8 cellular contexts compared by ENCODE assay signal in genomic region chr1:236282159-236282716, GRCh38. TPM values are rescaled to one million over a fixed set of nuclear protein-coding genes. Genes with fewer than 3 reads are reported as not detected.
DNase-seq lines count a peak whose midpoint lies in the region; ATAC-seq and TF ChIP-seq lines count a peak whose summit lies in the region.

No MANE protein-coding gene starts in this region.

- H3K27ac Mint-ChIP-seq in WTC11: 0 out of 2 replicates have a peak overlapping the region, but pooled peaks have one; percentile 49

- DNase-seq in activated T-cell treated with anti-CD3 and anti-CD28 coated beads for 1 hour (ENCODE audit: low read depth): peak; percentile 34
- DNase-seq in activated T-cell treated with anti-CD3 and anti-CD28 coated beads, Interleukin-2, amount 50 U/mL, for 48 hours: no peak
- DNase-seq in WTC11 (ENCODE audit: low spot score): no peak
- no peak for DNase-seq in esophagus muscularis mucosa (ENCODE audit: extremely low spot score)
- DNase-seq in sigmoid colon: no peak
- DNase-seq in GF-D8 (lab: John Stamatoyannopoulos, UW): no peak

- TF ChIP-seq POLR2A in esophagus muscularis mucosa (IDR thresholded peaks at IDR 0.05; ENCODE audit: low read depth) (no peak), sigmoid colon (IDR thresholded peaks at IDR 0.05) (no peak)

- no peaks in the 10 kb centered on the region for H3K36me3 Mint-ChIP-seq in WTC11

- H3K27me3 ChIP-seq in esophagus muscularis mucosa (peaks cover 0 to 14% (median 4%) of the 10 kb centered on the region in 4 donors), sigmoid colon (no peaks in the 10 kb centered on the region)

- CTCF ChIA-PET in WTC11 (lab: Charles Lee): interaction anchor here (0.6 to 1.1 kb wide), 2 partner anchors 66 to 327 kb away, joined by 3 to 4 read pairs; no protein-coding TSS in a partner anchor

- H3K4me1 Mint-ChIP-seq in WTC11: peaks cover 14% of the 10 kb centered on the region

- H3K9me3 ChIP-seq in esophagus muscularis mucosa (no peaks in the 10 kb centered on the region), sigmoid colon (no peaks in the 10 kb centered on the region)

- ATAC-seq in HG03103 (IDR thresholded peaks at IDR 0.05; ENCODE audit: low read depth, unreplicated experiment) (peak; percentile 6), WTC11 (no peak), GM18907 (IDR thresholded peaks at IDR 0.05; ENCODE audit: unreplicated experiment) (no peak)

- H3K36me3 ChIP-seq in esophagus muscularis mucosa (no peaks in the 10 kb centered on the region), sigmoid colon (no peaks in the 10 kb centered on the region)

- no peak for TF ChIP-seq EP300 in esophagus muscularis mucosa (IDR thresholded peaks at IDR 0.05)
- no peak for TF ChIP-seq EP300 in sigmoid colon (IDR thresholded peaks at IDR 0.05)

- peaks cover 9 to 19% (median 16%) of the 10 kb centered on the region in 4 donors for H3K4me1 ChIP-seq in esophagus muscularis mucosa
- peaks cover 0 to 16% (median 11%) of the 10 kb centered on the region in 4 donors for H3K4me1 ChIP-seq in sigmoid colon

- POLR2A ChIA-PET in WTC11 (lab: Charles Lee): interaction anchor here (0.6 kb wide), 1 partner anchor 776 kb away, joined by 3 read pairs; no protein-coding TSS in a partner anchor

- peak overlapping the region; percentile 82 for H3K4me3 Mint-ChIP-seq in WTC11

- intact Hi-C loops in esophagus muscularis mucosa (cut with DNase I): no loop called here
- intact Hi-C loops in sigmoid colon (cut with DNase I): loop anchor here (5.0 to 10.0 kb wide), 5 partner anchors 140 to 513 kb away; partner anchors contain the start of genes GPR137B, HEATR1, LGALS8 and MTR

- H3K27me3 Mint-ChIP-seq in WTC11 (ENCODE audit: low read depth): peaks cover 44% of the 10 kb centered on the region

- H3K27ac ChIP-seq in esophagus muscularis mucosa (replicated peaks in 1 of 4) (peak overlapping the region; percentile 86 to 90 (median 88)), sigmoid colon (peak overlapping the region; percentile 87 to 92 (median 90))

- TF ChIP-seq CTCF in WTC11 (IDR thresholded peaks at IDR 0.05) (no peak), esophagus muscularis mucosa (IDR thresholded peaks at IDR 0.05) (no peak), sigmoid colon (IDR thresholded peaks at IDR 0.05) (no peak)

- WGBS in esophagus muscularis mucosa: 5% methylated on average over 19 of the region's 34 CpGs
- 2 to 3% methylated on average over 34 of the region's 34 CpGs for WGBS in sigmoid colon, 2 donors

- H3K4me3 ChIP-seq in esophagus muscularis mucosa: peak overlapping the region; percentile 79 to 98 (median 82)
- H3K4me3 ChIP-seq in sigmoid colon: peak overlapping the region; percentile 82 to 98 (median 94)

- H3K9me3 Mint-ChIP-seq in WTC11: no peaks in the 10 kb centered on the region; the same call in 1 of the 2 replicates

TF ChIP-seq in WTC11, 78 proteins besides CTCF, POLR2A, EP300 and RAD21:
- TF ChIP-seq, protein P1, sequence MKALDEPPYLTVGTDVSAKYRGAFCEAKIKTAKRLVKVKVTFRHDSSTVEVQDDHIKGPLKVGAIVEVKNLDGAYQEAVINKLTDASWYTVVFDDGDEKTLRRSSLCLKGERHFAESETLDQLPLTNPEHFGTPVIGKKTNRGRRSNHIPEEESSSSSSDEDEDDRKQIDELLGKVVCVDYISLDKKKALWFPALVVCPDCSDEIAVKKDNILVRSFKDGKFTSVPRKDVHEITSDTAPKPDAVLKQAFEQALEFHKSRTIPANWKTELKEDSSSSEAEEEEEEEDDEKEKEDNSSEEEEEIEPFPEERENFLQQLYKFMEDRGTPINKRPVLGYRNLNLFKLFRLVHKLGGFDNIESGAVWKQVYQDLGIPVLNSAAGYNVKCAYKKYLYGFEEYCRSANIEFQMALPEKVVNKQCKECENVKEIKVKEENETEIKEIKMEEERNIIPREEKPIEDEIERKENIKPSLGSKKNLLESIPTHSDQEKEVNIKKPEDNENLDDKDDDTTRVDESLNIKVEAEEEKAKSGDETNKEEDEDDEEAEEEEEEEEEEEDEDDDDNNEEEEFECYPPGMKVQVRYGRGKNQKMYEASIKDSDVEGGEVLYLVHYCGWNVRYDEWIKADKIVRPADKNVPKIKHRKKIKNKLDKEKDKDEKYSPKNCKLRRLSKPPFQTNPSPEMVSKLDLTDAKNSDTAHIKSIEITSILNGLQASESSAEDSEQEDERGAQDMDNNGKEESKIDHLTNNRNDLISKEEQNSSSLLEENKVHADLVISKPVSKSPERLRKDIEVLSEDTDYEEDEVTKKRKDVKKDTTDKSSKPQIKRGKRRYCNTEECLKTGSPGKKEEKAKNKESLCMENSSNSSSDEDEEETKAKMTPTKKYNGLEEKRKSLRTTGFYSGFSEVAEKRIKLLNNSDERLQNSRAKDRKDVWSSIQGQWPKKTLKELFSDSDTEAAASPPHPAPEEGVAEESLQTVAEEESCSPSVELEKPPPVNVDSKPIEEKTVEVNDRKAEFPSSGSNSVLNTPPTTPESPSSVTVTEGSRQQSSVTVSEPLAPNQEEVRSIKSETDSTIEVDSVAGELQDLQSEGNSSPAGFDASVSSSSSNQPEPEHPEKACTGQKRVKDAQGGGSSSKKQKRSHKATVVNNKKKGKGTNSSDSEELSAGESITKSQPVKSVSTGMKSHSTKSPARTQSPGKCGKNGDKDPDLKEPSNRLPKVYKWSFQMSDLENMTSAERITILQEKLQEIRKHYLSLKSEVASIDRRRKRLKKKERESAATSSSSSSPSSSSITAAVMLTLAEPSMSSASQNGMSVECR (CRISPR knock-in tag; IDR thresholded peaks at IDR 0.05; ENCODE audit: borderline replicate concordance): 0 out of 2 replicates have a peak, but pooled peaks have one; percentile 10
- no peak for TF ChIP-seq ZSCAN18 (CRISPR knock-in tag; IDR thresholded peaks at IDR 0.05)

RNA-seq across cellular contexts. Expression of gene ERO1B, which starts 0.5 kb away (rescaled TPM):
- total RNA-seq in WTC11 (2021) (3.2 to 4.7 TPM (median 4.4 TPM) in 3 replicates), esophagus muscularis mucosa (10 to 100 TPM in 1 of 4 donors, 1 to 10 TPM in 3; 7.0 to 11.2 (median 8.1) TPM), sigmoid colon (10 to 100 TPM in 3 of 4 donors, 1 to 10 TPM in 1; 9.0 to 17.2 (median 13.7) TPM)
- polyA plus RNA-seq in sigmoid colon: 1 to 10 TPM; 1.2 to 2.1 (median 1.4) TPM
